ENCODE assay signal across 8 cellular contexts in the genomic region with DNA sequence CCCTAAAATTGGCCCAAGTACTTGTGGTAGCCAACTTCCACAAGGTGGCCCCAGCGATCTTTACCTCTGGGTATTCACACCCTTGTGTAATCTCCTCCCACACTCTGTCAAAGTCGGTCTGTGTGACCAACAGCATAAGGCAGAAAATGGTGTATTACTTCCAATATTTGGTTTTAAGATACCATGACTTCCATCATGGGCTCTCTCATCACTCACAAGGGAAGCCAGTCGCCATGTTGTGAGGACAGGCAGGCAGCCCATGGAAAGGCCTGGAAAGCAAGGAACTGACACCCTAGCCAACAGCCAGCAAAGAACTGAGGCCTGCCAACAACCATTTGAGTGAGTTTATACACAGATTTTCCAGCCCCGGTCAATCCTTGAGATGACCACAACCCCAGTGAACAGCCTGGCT.
DNase-seq lines count a peak whose midpoint lies in the region; ATAC-seq and TF ChIP-seq lines count a peak whose summit lies in the region.

No MANE protein-coding gene starts in this region.

- CTCF ChIA-PET in CD4-positive, alpha-beta T cell (lab: Charles Lee): interaction anchor here (0.8 to 1.5 kb wide), 5 partner anchors 39 to 608 kb away, joined by 3 to 17 read pairs (median 3); no protein-coding TSS in a partner anchor

- no peaks in the 10 kb centered on the region for H3K9me3 Mint-ChIP-seq in CD4-positive, alpha-beta T cell
- no peaks in the 10 kb centered on the region for H3K9me3 Mint-ChIP-seq in activated CD4-positive, alpha-beta T cell treated with anti-CD3 and anti-CD28 coated beads, Interleukin-2, amount 10 ng/mL, durations not matched to agents 24 days and 14 days
- no peaks in the 10 kb centered on the region for H3K9me3 Mint-ChIP-seq in memory B cell

- ATAC-seq in CD4-positive, alpha-beta T cell (ENCODE audit: poor library complexity): peak; percentile 95
- ATAC-seq in GM19328 (IDR thresholded peaks at IDR 0.05; ENCODE audit: unreplicated experiment) (peak; percentile 97), HG03432 (IDR thresholded peaks at IDR 0.05; ENCODE audit: unreplicated experiment) (peak; percentile 97), memory B cell (ENCODE audit: low read depth) (peak; percentile 99)

- POLR2A ChIA-PET in CD4-positive, alpha-beta T cell (lab: Charles Lee): interaction anchor here (1.1 kb wide), 1 partner anchor 60 kb away, joined by 4 read pairs; no protein-coding TSS in a partner anchor

- H3K36me3 Mint-ChIP-seq in CD4-positive, alpha-beta T cell (ENCODE audit: low read depth): no peaks in the 10 kb centered on the region
- no peaks in the 10 kb centered on the region for H3K36me3 Mint-ChIP-seq in activated CD4-positive, alpha-beta T cell treated with anti-CD3 and anti-CD28 coated beads, Interleukin-2, amount 10 ng/mL, durations not matched to agents 24 days and 14 days (ENCODE audit: low read depth)
- H3K36me3 Mint-ChIP-seq in memory B cell: no peaks in the 10 kb centered on the region

- DNase-seq in CD4-positive, alpha-beta T cell: peak; percentile 47 to 69 (median 63)
- DNase-seq in NCI-H510A (lab: John Stamatoyannopoulos, UW): peak; percentile 10
- DNase-seq in activated CD4-positive, alpha-beta T cell treated with anti-CD3 and anti-CD28 coated beads, Interleukin-2, amount 10 ng/mL, durations not matched to agents 24 days and 14 days: peak; percentile 93
- DNase-seq in dermis microvascular lymphatic vessel endothelial cell (ENCODE audit: low read depth in 2 of 2): peak; percentile 94 to 95
- peak; percentile 58 to 70 for DNase-seq in memory B cell (ENCODE audit: low spot score in 2 of 2)
- DNase-seq in stimulated activated CD8-positive, alpha-beta memory T cell treated with anti-CD3 and anti-CD28 coated beads, Interleukin-4, amount 100 ng/mL, for 48 hours: peak; percentile 83

- H3K27me3 ChIP-seq in CD4-positive, alpha-beta T cell (ENCODE audit: control insufficient read depth, insufficient read depth, low read length): no peaks in the 10 kb centered on the region

- no peaks in the 10 kb centered on the region for H3K4me1 Mint-ChIP-seq in CD4-positive, alpha-beta T cell (ENCODE audit: low read depth)
- H3K4me1 Mint-ChIP-seq in activated CD4-positive, alpha-beta T cell treated with anti-CD3 and anti-CD28 coated beads, Interleukin-2, amount 10 ng/mL, durations not matched to agents 24 days and 14 days: peaks cover 7% of the 10 kb centered on the region
- peaks cover 3% of the 10 kb centered on the region for H3K4me1 Mint-ChIP-seq in memory B cell

- no peaks in the 10 kb centered on the region for H3K27me3 Mint-ChIP-seq in CD4-positive, alpha-beta T cell
- peaks cover 4% of the 10 kb centered on the region for H3K27me3 Mint-ChIP-seq in activated CD4-positive, alpha-beta T cell treated with anti-CD3 and anti-CD28 coated beads, Interleukin-2, amount 10 ng/mL, durations not matched to agents 24 days and 14 days
- H3K27me3 Mint-ChIP-seq in memory B cell: no peaks in the 10 kb centered on the region

- no peaks in the 10 kb centered on the region for H3K9me3 ChIP-seq in CD4-positive, alpha-beta T cell (ENCODE audit: control insufficient read depth, low read length)

- TF ChIP-seq CTCF in CD4-positive, alpha-beta T cell (IDR thresholded peaks at IDR 0.05): peak; percentile 76

- H3K27ac ChIP-seq in CD4-positive, alpha-beta T cell (ENCODE audit: low read depth, low read length): no peak overlapping the region

- H3K4me3 Mint-ChIP-seq in CD4-positive, alpha-beta T cell: no peak overlapping the region
- no peak overlapping the region for H3K4me3 Mint-ChIP-seq in activated CD4-positive, alpha-beta T cell treated with anti-CD3 and anti-CD28 coated beads, Interleukin-2, amount 10 ng/mL, durations not matched to agents 24 days and 14 days
- no peak overlapping the region for H3K4me3 Mint-ChIP-seq in memory B cell

- no peak overlapping the region for H3K27ac Mint-ChIP-seq in CD4-positive, alpha-beta T cell
- H3K27ac Mint-ChIP-seq in activated CD4-positive, alpha-beta T cell treated with anti-CD3 and anti-CD28 coated beads, Interleukin-2, amount 10 ng/mL, durations not matched to agents 24 days and 14 days: no peak overlapping the region
- peak overlapping the region; percentile 68 for H3K27ac Mint-ChIP-seq in memory B cell

- intact Hi-C loops in CD4-positive, alpha-beta T cell (cut with DNase I, micrococcal nuclease): loop anchor here (1.0 to 5.0 kb wide), 9 partner anchors 22 to 664 kb away; no protein-coding TSS in a partner anchor
- intact Hi-C loops in activated CD4-positive, alpha-beta T cell treated with anti-CD3 and anti-CD28 coated beads, Interleukin-2, amount 10 ng/mL, durations not matched to agents 24 days and 14 days (cut with micrococcal nuclease): loop anchor here (1.0 to 10.0 kb wide), 5 partner anchors 22 to 666 kb away; no protein-coding TSS in a partner anchor

Comparison
In these comparisons a context has a peak if more than half of its experiments do, and no peak if none do; other contexts are left out.
1. DNase-seq: peak in every context shown above with its lines; median percentile 94 in dermis microvascular lymphatic vessel endothelial cell; 93 in activated CD4-positive, alpha-beta T cell treated with anti-CD3 and anti-CD28 coated beads, Interleukin-2, amount 10 ng/mL, durations not matched to agents 24 days and 14 days; 83 in stimulated activated CD8-positive, alpha-beta memory T cell treated with anti-CD3 and anti-CD28 coated beads, Interleukin-4, amount 100 ng/mL, for 48 hours; 64 in memory B cell; 63 in CD4-positive, alpha-beta T cell; 10 in NCI-H510A.